21 cellular contexts compared by ENCODE assay signal in the genomic region with DNA sequence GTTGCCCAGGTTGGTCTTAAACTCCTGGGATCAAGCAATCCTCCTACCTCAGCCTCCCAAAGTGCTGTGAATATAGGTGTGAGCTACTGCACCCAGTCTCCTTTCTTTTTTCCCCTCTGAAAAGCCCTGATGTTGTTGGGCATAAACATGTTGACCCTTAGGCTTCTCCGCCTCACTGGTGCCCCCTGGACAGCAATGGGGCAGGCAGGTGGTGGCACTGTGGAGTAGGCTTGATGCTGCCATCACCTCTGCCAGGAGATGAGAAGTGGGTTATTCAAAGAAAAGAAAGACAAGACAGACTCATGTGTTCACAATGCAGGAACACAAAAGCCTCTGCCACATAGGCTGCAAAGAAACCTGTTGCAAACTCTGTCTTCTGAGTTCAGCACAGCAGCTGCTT.
"Had no signal": no experiment of that assay in that cellular context is flagged by ENCODE, and none has a peak within 500 bp of the region (broad histone marks: within the 10 kb centered on the region; RNA-seq: fewer than 3 reads in every experiment).

No MANE protein-coding gene starts in this region.

- ATAC-seq: K562 had no signal

- H3K27ac ChIP-seq: HL-60, KMS-11, SJSA1, SK-N-MC had no signal

- H3K9ac ChIP-seq: KMS-11 had no signal

- H3K9me3 ChIP-seq: SJSA1 had no signal

- H3K4me3 ChIP-seq: K562, SJSA1, SK-N-MC had no signal

- H3K27me3 ChIP-seq: SJSA1 had no signal

- DNase-seq: Kasumi-1, MM.1S, NCI-H1092 treated with DMSO at 0.1 percent for 48 hours, NCI-H1436, NCI-H187, NCI-H2029 treated with DMSO at 0.1 percent for 48 hours, NCI-H2171 treated with DMSO at 0.1 percent for 48 hours, NCI-H345, NCI-H446 treated with DMSO at 0.1 percent for 48 hours, NCI-H524, NCI-H526 treated with DMSO at 0.1 percent for 48 hours, NCI-H748 treated with DMSO at 0.1 percent for 48 hours, Right ventricle myocardium superior, RPMI8226, SIG-M5 had no signal

- H3K36me3 ChIP-seq: SJSA1 had no signal

- H3K4me2 ChIP-seq: KMS-11 had no signal

- H3K27me3 Mint-ChIP-seq: IgD-negative memory B cell had no signal

- H3K4me3 Mint-ChIP-seq: IgD-negative memory B cell had no signal

- H3K27ac Mint-ChIP-seq: IgD-negative memory B cell had no signal

- H3K4me1 Mint-ChIP-seq: IgD-negative memory B cell had no signal

- H3K36me3 Mint-ChIP-seq: IgD-negative memory B cell had no signal
